21 cellular contexts compared by ENCODE assay signal in genomic region chr7:154675560-154675959, GRCh38.
"Had no signal": no experiment of that assay in that cellular context is flagged by ENCODE, and none has a peak within 500 bp of the region (broad histone marks: within the 10 kb centered on the region; RNA-seq: fewer than 3 reads in every experiment).

No MANE protein-coding gene starts in this region.

- H3K4me1 Mint-ChIP-seq: T-cell had no signal

- DNase-seq: IMR-90, Kasumi-1, MV-4-11, NCI-H1048, NCI-H1105, NCI-H1417, NCI-H1436 treated with DMSO at 0.1 percent for 48 hours, NCI-H1694, NCI-H187 treated with DMSO at 0.1 percent for 48 hours, NCI-H2029 treated with DMSO at 0.1 percent for 48 hours, NCI-H2171 treated with DMSO at 0.1 percent for 48 hours, NCI-H2227 treated with DMSO at 0.1 percent for 48 hours, NCI-H510A, NCI-H524 treated with DMSO at 0.1 percent for 48 hours, NCI-H69, Right ventricle myocardium superior, SK-N-SH, SW 1271, T-cell had no signal

- H3K4me3 Mint-ChIP-seq: T-cell had no signal

- H3K4me2 ChIP-seq: KMS-11, SK-N-SH had no signal

- H3K27me3 Mint-ChIP-seq: T-cell had no signal

- H3K36me3 Mint-ChIP-seq: T-cell had no signal

- H3K27ac ChIP-seq: KMS-11 had no signal

- H3K9me2 ChIP-seq: SK-N-SH had no signal

- ATAC-seq: HepG2, T-cell had no signal

- H3K9ac ChIP-seq: KMS-11, SK-N-SH had no signal
